Comparison of ENCODE assay signal across 16 cellular contexts in the genomic region with DNA sequence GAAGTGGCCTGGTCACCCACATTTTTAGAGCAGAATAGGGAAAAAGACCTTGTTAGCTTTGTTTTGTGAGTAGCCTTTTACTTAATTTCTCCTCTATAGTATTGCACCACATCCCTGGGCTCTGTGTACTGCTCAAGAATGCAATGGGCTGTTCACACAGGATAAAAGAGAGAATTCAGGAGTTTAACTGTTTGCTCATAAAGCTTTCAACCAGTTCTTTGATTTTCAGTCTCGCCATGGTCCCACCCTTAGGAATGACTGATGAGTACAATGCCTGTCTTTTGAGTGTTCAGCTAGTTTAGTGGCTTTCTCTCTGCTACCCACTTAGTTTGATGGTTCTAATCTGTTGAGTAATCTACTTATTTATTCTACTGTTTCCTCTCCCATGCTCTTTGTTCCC.
DNase-seq lines count a peak whose midpoint lies in the region; ATAC-seq and TF ChIP-seq lines count a peak whose summit lies in the region.
"Had no signal": no experiment of that assay in that cellular context is flagged by ENCODE, and none has a peak within 500 bp of the region (broad histone marks: within the 10 kb centered on the region; RNA-seq: fewer than 3 reads in every experiment).

No MANE protein-coding gene starts in this region.

- no peaks in the 10 kb centered on the region for H3K4me1 ChIP-seq in ectodermal cell (ENCODE audit: control insufficient read depth, insufficient read depth, low read length)
- H3K4me1 ChIP-seq in mesendoderm (ENCODE audit: control insufficient read depth, low read depth, low read length) = no peaks in the 10 kb centered on the region

- no peak overlapping the region for H3K4me3 ChIP-seq in ectodermal cell (ENCODE audit: insufficient read depth, low read depth, low read length)
- H3K4me3 ChIP-seq in mesendoderm (ENCODE audit: low read length) = no peak overlapping the region
- H3K4me3 ChIP-seq: PC-9 had no signal

- no peak overlapping the region for H3K23ac ChIP-seq in mesendoderm (ENCODE audit: low read length)

- H3K36me3 ChIP-seq in ectodermal cell (ENCODE audit: control insufficient read depth, insufficient read depth, low read length) = no peaks in the 10 kb centered on the region
- no peaks in the 10 kb centered on the region for H3K36me3 ChIP-seq in mesendoderm (ENCODE audit: control insufficient read depth, insufficient read depth, low read length)

- no peaks in the 10 kb centered on the region for H3K79me1 ChIP-seq in mesendoderm (ENCODE audit: low read length)

- H3K56ac ChIP-seq in mesendoderm (ENCODE audit: low read length) = no peak overlapping the region

- WGBS in ectodermal cell, 2 experiments = 36 to 67% methylated on average over 1 of the region's 1 CpG
- WGBS in mesendoderm (ENCODE audit: extremely low coverage, insufficient coverage, low lambda C conversion rate) = no CpG with 5 or more reads among the region's 1 CpG

- no peak overlapping the region for H2AK5ac ChIP-seq in mesendoderm (ENCODE audit: low read length)

- H3K18ac ChIP-seq in mesendoderm (ENCODE audit: low read length) = no peak overlapping the region

- H3K79me2 ChIP-seq in mesendoderm (ENCODE audit: control insufficient read depth, insufficient read depth, low read length) = no peaks in the 10 kb centered on the region

- no peak for ATAC-seq in effector memory CD8-positive, alpha-beta T cell (replicated peaks)
- ATAC-seq in GM18505 (IDR thresholded peaks at IDR 0.05; ENCODE audit: unreplicated experiment) (no peak), HG03280 (IDR thresholded peaks at IDR 0.05; ENCODE audit: unreplicated experiment) (no peak)

- no peaks in the 10 kb centered on the region for H3K9me3 ChIP-seq in ectodermal cell (ENCODE audit: control insufficient read depth, low read length)

- H3K27me3 ChIP-seq in ectodermal cell (ENCODE audit: control insufficient read depth, insufficient read depth, low read length, poor library complexity, severe bottlenecking) (no peaks in the 10 kb centered on the region), mesendoderm (ENCODE audit: insufficient read depth, low read length, poor library complexity) (no peaks in the 10 kb centered on the region)

- peaks cover 5% of the 10 kb centered on the region in 2 donors for H3K27me3 Mint-ChIP-seq in effector memory CD8-positive, alpha-beta T cell
- H3K27me3 Mint-ChIP-seq: B cell had no signal

- peak overlapping the region; percentile 26 for H3K27ac ChIP-seq in ectodermal cell (ENCODE audit: insufficient read depth, low read depth, low read length, poor library complexity, severe bottlenecking)
- H3K27ac ChIP-seq in mesendoderm (ENCODE audit: low read depth, low read length) = no peak overlapping the region
- H3K27ac ChIP-seq: PC-9 had no signal

- H2BK120ac ChIP-seq in mesendoderm (ENCODE audit: low read depth, low read length) = no peak overlapping the region

- no peak overlapping the region for H3K27ac Mint-ChIP-seq in effector memory CD8-positive, alpha-beta T cell
- H3K27ac Mint-ChIP-seq: B cell; CD4-positive, CD25-positive, alpha-beta regulatory T cell had no signal

- H2BK15ac ChIP-seq in mesendoderm (replicated peaks; ENCODE audit: low read depth) = no peak overlapping the region

- H3K4me1 Mint-ChIP-seq in effector memory CD8-positive, alpha-beta T cell (ENCODE audit: low read depth in 2 of 2) = no peaks in the 10 kb centered on the region
- H3K4me1 Mint-ChIP-seq: B cell; CD4-positive, CD25-positive, alpha-beta regulatory T cell had no signal

- no peak overlapping the region for H3K9ac ChIP-seq in mesendoderm (ENCODE audit: low read length)

- H3K4me2 ChIP-seq in mesendoderm (ENCODE audit: low read length) = no peak overlapping the region
- H3K4me2 ChIP-seq: PC-9 had no signal

- H2BK5ac ChIP-seq in mesendoderm (ENCODE audit: low read length) = no peak overlapping the region

- H4K8ac ChIP-seq in mesendoderm (ENCODE audit: low read depth, low read length) = no peak overlapping the region

- H3K4ac ChIP-seq in mesendoderm (ENCODE audit: low read depth, low read length) = no peak overlapping the region

- no peak overlapping the region for H4K5ac ChIP-seq in mesendoderm (ENCODE audit: low read length)

- no peaks in the 10 kb centered on the region for H3K9me3 Mint-ChIP-seq in effector memory CD8-positive, alpha-beta T cell

- TF ChIP-seq POLR2A in GM18505 (IDR thresholded peaks at IDR 0.05; ENCODE audit: borderline replicate concordance, extremely low read depth, insufficient read depth, insufficient read length) = no peak

- DNase-seq in HT-29 (ENCODE audit: low spot score) (peak; percentile 73), mesendoderm (peak; percentile 4), DMS79 treated with DMSO at 0.1 percent for 48 hours (lab: John Stamatoyannopoulos, UW) (no peak)
- DNase-seq in effector memory CD8-positive, alpha-beta T cell = no peak
- DNase-seq: CD4-positive, CD25-positive, alpha-beta regulatory T cell; Karpas-422; NCI-H1105 treated with DMSO at 0.1 percent for 48 hours; NCI-H1694 treated with DMSO at 0.1 percent for 48 hours; NCI-H2107; NCI-H2227 treated with DMSO at 0.1 percent for 48 hours; NCI-H524; PC-9 had no signal

- no peak overlapping the region for H3K4me3 Mint-ChIP-seq in effector memory CD8-positive, alpha-beta T cell
- H3K4me3 Mint-ChIP-seq: B cell; CD4-positive, CD25-positive, alpha-beta regulatory T cell had no signal

- H3K36me3 Mint-ChIP-seq in effector memory CD8-positive, alpha-beta T cell (ENCODE audit: insufficient read depth) = no peaks in the 10 kb centered on the region
- H3K36me3 Mint-ChIP-seq: CD4-positive, CD25-positive, alpha-beta regulatory T cell had no signal

Comparison
In these comparisons a context has a peak if more than half of its experiments do, and no peak if none do; other contexts are left out.
1. DNase-seq: peak in HT-29 (single experiment) and mesendoderm (single experiment); none in DMS79 treated with DMSO at 0.1 percent for 48 hours (single experiment) and effector memory CD8-positive, alpha-beta T cell (0 of 3).